In genomic region chr6:118325220-118325860, GRCh38 we compare ENCODE assay signal across 13 cellular contexts.
A peak's percentile ranks its signal among the peaks of the same experiment; 100 is the strongest.
DNase-seq lines count a peak whose midpoint lies in the region; ATAC-seq, FAIRE-seq and TF ChIP-seq lines count a peak whose summit lies in the region.
"Had no signal": no experiment of that assay in that cellular context is flagged by ENCODE, and none has a peak within 500 bp of the region (broad histone marks: within the 10 kb centered on the region; RNA-seq: fewer than 3 reads in every experiment).

No MANE protein-coding gene starts in this region.

- no peaks in the 10 kb centered on the region for H3K9me3 ChIP-seq in astrocyte (ENCODE audit: insufficient read depth, low read depth, low read length)
- H3K9me3 ChIP-seq: lower lobe of right lung, tibial nerve had no signal

- DNase-seq in AG08395 (ENCODE audit: low spot score) (peak; percentile 38), HFFc6 (peak; percentile 2), astrocyte (ENCODE audit: low read depth) (peak; percentile 32), myocyte (ENCODE audit: low read depth) (peak; percentile 26), NCI-H526 (lab: John Stamatoyannopoulos, UW) (no peak)
- DNase-seq in effector memory CD8-positive, alpha-beta T cell = no peak
- DNase-seq in activated CD4-positive, alpha-beta T cell treated with anti-CD3 and anti-CD28 coated beads, Interleukin-2, amount 50 U/mL, for 48 hours = no peak
- DNase-seq: lower lobe of right lung, NCI-H1436 treated with DMSO at 0.1 percent for 48 hours, NCI-H510A treated with DMSO at 0.1 percent for 48 hours had no signal

- FAIRE-seq in astrocyte (lab: Jason Lieb, UNC) = no peak

- H3K27me3 ChIP-seq in astrocyte (ENCODE audit: insufficient read depth, low read length) = no peaks in the 10 kb centered on the region
- H3K27me3 ChIP-seq: tibial nerve had no signal

- H3K27me3 Mint-ChIP-seq in HFFc6 (ENCODE audit: insufficient read depth) (peaks cover 5% of the 10 kb centered on the region), astrocyte (ENCODE audit: low read depth, unreplicated experiment) (no peaks in the 10 kb centered on the region)
- peaks cover 23 to 25% of the 10 kb centered on the region in 2 donors for H3K27me3 Mint-ChIP-seq in effector memory CD8-positive, alpha-beta T cell

- no peak overlapping the region for H2AFZ ChIP-seq in astrocyte (ENCODE audit: low read depth, low read length)

- H3K27ac ChIP-seq in astrocyte (ENCODE audit: low read depth, low read length) = no peak overlapping the region
- H3K27ac ChIP-seq: epithelial cell of prostate, lower lobe of right lung, tibial nerve had no signal

- no peak overlapping the region for H3K9ac ChIP-seq in astrocyte (ENCODE audit: low read length)

- H3K36me3 ChIP-seq in astrocyte (ENCODE audit: insufficient read depth, low read length) = no peaks in the 10 kb centered on the region
- H3K36me3 ChIP-seq: lower lobe of right lung, tibial nerve had no signal

- no peaks in the 10 kb centered on the region for H4K20me1 ChIP-seq in astrocyte (ENCODE audit: insufficient read depth, low read length)

- no peaks in the 10 kb centered on the region for H3K4me1 Mint-ChIP-seq in HFFc6 (ENCODE audit: low read depth)
- H3K4me1 Mint-ChIP-seq in astrocyte (ENCODE audit: low read depth, unreplicated experiment) = no peaks in the 10 kb centered on the region
- no peaks in the 10 kb centered on the region for H3K4me1 Mint-ChIP-seq in effector memory CD8-positive, alpha-beta T cell (ENCODE audit: low read depth in 2 of 2)

- TF ChIP-seq CTCF in HFFc6 (IDR thresholded peaks at IDR 0.05) = no peak
- TF ChIP-seq CTCF in astrocyte (IDR thresholded peaks at IDR 0.05; ENCODE audit: insufficient read depth, low read depth, low read length) = no peak

- no peaks in the 10 kb centered on the region for H3K36me3 Mint-ChIP-seq in HFFc6 (ENCODE audit: low read depth)
- no peaks in the 10 kb centered on the region for H3K36me3 Mint-ChIP-seq in astrocyte (ENCODE audit: low read depth, unreplicated experiment)
- no peaks in the 10 kb centered on the region for H3K36me3 Mint-ChIP-seq in effector memory CD8-positive, alpha-beta T cell (ENCODE audit: insufficient read depth)

- H3K9me3 Mint-ChIP-seq in HFFc6 (no peaks in the 10 kb centered on the region), astrocyte (ENCODE audit: unreplicated experiment) (peaks cover 3% of the 10 kb centered on the region)
- H3K9me3 Mint-ChIP-seq in effector memory CD8-positive, alpha-beta T cell = no peaks in the 10 kb centered on the region

- H3K4me3 Mint-ChIP-seq in HFFc6 (no peak overlapping the region), astrocyte (ENCODE audit: unreplicated experiment) (no peak overlapping the region)
- no peak overlapping the region for H3K4me3 Mint-ChIP-seq in effector memory CD8-positive, alpha-beta T cell

- H3K4me2 ChIP-seq in astrocyte (ENCODE audit: low read length) = no peak overlapping the region

- no peak for ATAC-seq in effector memory CD8-positive, alpha-beta T cell (replicated peaks)
- no peak for ATAC-seq in HG02623 (IDR thresholded peaks at IDR 0.05; ENCODE audit: unreplicated experiment)

- H3K4me1 ChIP-seq in astrocyte (ENCODE audit: insufficient read depth, low read length) = no peaks in the 10 kb centered on the region

- H3K27ac Mint-ChIP-seq in HFFc6 (no peak overlapping the region), astrocyte (ENCODE audit: unreplicated experiment) (peak overlapping the region; percentile 10)
- no peak overlapping the region for H3K27ac Mint-ChIP-seq in effector memory CD8-positive, alpha-beta T cell

- no peak overlapping the region for H3K4me3 ChIP-seq in astrocyte (ENCODE audit: insufficient read depth, low read depth, low read length)
- H3K4me3 ChIP-seq: lower lobe of right lung, tibial nerve had no signal

- no peaks in the 10 kb centered on the region for H3K79me2 ChIP-seq in astrocyte (ENCODE audit: insufficient read depth, low read length)

Comparison
In these comparisons a context has a peak if more than half of its experiments do, and no peak if none do; other contexts are left out.
1. DNase-seq: peak in AG08395 (single experiment), HFFc6 (single experiment), astrocyte (single experiment) and myocyte (single experiment); none in effector memory CD8-positive, alpha-beta T cell (0 of 3), NCI-H526 (0 of 2) and activated CD4-positive, alpha-beta T cell treated with anti-CD3 and anti-CD28 coated beads, Interleukin-2, amount 50 U/mL, for 48 hours (0 of 2).